1 cellular context compared by ENCODE assay signal in the genomic region with DNA sequence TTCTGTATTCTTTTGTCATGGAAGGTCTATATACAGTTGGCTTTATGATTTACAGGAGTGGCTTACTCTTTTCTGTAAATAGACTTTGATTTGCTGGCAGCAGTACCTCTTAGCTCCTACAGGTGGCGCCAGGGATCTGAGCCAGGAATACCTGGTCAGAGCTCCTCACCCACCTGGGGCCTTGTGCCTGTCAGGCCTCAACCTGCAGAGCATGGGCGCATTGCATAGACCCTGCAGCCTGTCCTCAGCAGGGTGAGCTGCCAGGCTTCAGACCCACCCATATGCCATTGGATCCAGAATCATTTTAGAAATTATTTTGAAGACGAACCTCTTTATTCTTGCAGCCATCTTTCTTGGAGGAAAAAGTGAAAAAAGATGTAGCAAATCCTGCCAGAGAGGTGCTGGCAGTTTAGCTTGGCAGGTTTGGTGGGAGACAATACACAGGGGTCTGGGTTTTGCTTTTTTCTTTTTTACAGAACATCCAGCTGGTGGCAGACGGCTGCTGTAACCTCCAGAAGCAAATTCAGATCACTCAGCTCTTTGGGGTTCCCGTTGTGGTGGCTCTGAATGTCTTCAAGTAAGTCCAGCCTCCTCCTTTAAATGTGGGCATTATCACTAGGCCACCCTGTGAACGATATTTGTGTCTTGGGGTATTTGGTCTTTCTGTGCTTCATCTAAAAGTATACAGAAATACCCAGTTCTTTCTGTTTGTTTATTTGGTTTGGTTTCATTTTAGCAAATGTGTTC.
A peak's percentile ranks its signal among the peaks of the same experiment; 100 is the strongest.
TF ChIP-seq lines count a peak whose summit lies in the region.

No MANE protein-coding gene starts in this region.

TF ChIP-seq in HepG2, 621 proteins besides CTCF, POLR2A, EP300 and RAD21 (continued from another document and continues in another):
- TF ChIP-seq ZNF407 (CRISPR knock-in tag; IDR thresholded peaks at IDR 0.05; ENCODE audit: not compliant biosample characterization) (no peak), ZNF558 (CRISPR knock-in tag; IDR thresholded peaks at IDR 0.05; ENCODE audit: borderline replicate concordance) (no peak), SIX4 (CRISPR knock-in tag; IDR thresholded peaks at IDR 0.05) (no peak), MTERF4 (CRISPR knock-in tag; IDR thresholded peaks at IDR 0.05) (no peak), ZSCAN12 (CRISPR knock-in tag; IDR thresholded peaks at IDR 0.05) (no peak), TFDP1 (CRISPR knock-in tag; IDR thresholded peaks at IDR 0.05; ENCODE audit: borderline replicate concordance) (no peak; the same call in 1 of the 2 replicates), ZNF230 (CRISPR knock-in tag; IDR thresholded peaks at IDR 0.05) (no peak), AKAP8 (CRISPR knock-in tag; IDR thresholded peaks at IDR 0.05) (no peak), JARID2 (CRISPR knock-in tag; IDR thresholded peaks at IDR 0.05; ENCODE audit: insufficient replicate concordance) (peak; percentile 81), KLF15 (CRISPR knock-in tag; IDR thresholded peaks at IDR 0.05; ENCODE audit: borderline replicate concordance) (no peak), ZBTB14 (CRISPR knock-in tag; IDR thresholded peaks at IDR 0.05) (no peak), MNT (IDR thresholded peaks at IDR 0.05) (no peak), CCDC6 (CRISPR knock-in tag; IDR thresholded peaks at IDR 0.05) (0 out of 2 replicates have a peak, but pooled peaks have one; percentile 41), BCL3 (CRISPR knock-in tag; IDR thresholded peaks at IDR 0.05) (peak; percentile 43; the same call in 1 of the 2 replicates), ZGPAT (CRISPR knock-in tag; IDR thresholded peaks at IDR 0.05) (peak; percentile 83), ZNF549 (CRISPR knock-in tag; IDR thresholded peaks at IDR 0.05) (no peak), ZNF234 (CRISPR knock-in tag; conservative IDR thresholded peaks at IDR 0.05) (no peak), ZNF317 (CRISPR knock-in tag; IDR thresholded peaks at IDR 0.05) (no peak), IRX3 (CRISPR knock-in tag; IDR thresholded peaks at IDR 0.05; ENCODE audit: borderline replicate concordance, low read depth) (no peak), SNAPC2 (CRISPR knock-in tag; IDR thresholded peaks at IDR 0.05) (no peak)
- TF ChIP-seq, protein P1, sequence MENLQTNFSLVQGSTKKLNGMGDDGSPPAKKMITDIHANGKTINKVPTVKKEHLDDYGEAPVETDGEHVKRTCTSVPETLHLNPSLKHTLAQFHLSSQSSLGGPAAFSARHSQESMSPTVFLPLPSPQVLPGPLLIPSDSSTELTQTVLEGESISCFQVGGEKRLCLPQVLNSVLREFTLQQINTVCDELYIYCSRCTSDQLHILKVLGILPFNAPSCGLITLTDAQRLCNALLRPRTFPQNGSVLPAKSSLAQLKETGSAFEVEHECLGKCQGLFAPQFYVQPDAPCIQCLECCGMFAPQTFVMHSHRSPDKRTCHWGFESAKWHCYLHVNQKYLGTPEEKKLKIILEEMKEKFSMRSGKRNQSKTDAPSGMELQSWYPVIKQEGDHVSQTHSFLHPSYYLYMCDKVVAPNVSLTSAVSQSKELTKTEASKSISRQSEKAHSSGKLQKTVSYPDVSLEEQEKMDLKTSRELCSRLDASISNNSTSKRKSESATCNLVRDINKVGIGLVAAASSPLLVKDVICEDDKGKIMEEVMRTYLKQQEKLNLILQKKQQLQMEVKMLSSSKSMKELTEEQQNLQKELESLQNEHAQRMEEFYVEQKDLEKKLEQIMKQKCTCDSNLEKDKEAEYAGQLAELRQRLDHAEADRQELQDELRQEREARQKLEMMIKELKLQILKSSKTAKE (CRISPR knock-in tag; IDR thresholded peaks at IDR 0.05; ENCODE audit: borderline replicate concordance), result no peak
- TF ChIP-seq, protein P2, sequence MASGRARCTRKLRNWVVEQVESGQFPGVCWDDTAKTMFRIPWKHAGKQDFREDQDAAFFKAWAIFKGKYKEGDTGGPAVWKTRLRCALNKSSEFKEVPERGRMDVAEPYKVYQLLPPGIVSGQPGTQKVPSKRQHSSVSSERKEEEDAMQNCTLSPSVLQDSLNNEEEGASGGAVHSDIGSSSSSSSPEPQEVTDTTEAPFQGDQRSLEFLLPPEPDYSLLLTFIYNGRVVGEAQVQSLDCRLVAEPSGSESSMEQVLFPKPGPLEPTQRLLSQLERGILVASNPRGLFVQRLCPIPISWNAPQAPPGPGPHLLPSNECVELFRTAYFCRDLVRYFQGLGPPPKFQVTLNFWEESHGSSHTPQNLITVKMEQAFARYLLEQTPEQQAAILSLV (CRISPR knock-in tag; IDR thresholded peaks at IDR 0.05; ENCODE audit: borderline replicate concordance), result no peak
- TF ChIP-seq, protein P3, sequence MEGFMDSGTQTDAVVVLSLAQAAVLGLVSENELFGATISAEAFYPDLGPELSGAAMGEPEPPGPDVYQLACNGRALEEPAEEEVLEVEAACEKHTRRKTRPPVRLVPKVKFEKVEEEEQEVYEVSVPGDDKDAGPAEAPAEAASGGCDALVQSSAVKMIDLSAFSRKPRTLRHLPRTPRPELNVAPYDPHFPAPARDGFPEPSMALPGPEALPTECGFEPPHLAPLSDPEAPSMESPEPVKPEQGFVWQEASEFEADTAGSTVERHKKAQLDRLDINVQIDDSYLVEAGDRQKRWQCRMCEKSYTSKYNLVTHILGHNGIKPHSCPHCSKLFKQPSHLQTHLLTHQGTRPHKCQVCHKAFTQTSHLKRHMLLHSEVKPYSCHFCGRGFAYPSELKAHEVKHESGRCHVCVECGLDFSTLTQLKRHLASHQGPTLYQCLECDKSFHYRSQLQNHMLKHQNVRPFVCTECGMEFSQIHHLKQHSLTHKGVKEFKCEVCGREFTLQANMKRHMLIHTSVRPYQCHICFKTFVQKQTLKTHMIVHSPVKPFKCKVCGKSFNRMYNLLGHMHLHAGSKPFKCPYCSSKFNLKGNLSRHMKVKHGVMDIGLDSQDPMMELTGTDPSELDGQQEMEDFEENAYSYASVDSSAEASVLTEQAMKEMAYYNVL (CRISPR knock-in tag; IDR thresholded peaks at IDR 0.05; ENCODE audit: borderline replicate concordance), result no peak
